Comparison of ENCODE assay signal across 1 cellular context in genomic region chr6:3868544-3868943, GRCh38.
A peak's percentile ranks its signal among the peaks of the same experiment; 100 is the strongest.
TF ChIP-seq lines count a peak whose summit lies in the region.

No MANE protein-coding gene starts in this region.

TF ChIP-seq in HepG2, 621 proteins besides CTCF, POLR2A, EP300 and RAD21:
- TF ChIP-seq RXRB (CRISPR knock-in tag; IDR thresholded peaks at IDR 0.05; ENCODE audit: borderline replicate concordance) (peak; percentile 36; the same call in 1 of the 2 replicates), NKX3-1 (CRISPR knock-in tag; IDR thresholded peaks at IDR 0.05) (no peak), TFAP4 (IDR thresholded peaks at IDR 0.05; ENCODE audit: borderline replicate concordance, low read depth) (no peak), THRA (CRISPR knock-in tag; IDR thresholded peaks at IDR 0.05; ENCODE audit: borderline replicate concordance) (peak; percentile 70; the same call in 1 of the 2 replicates)
